Comparison of ENCODE assay signal across 20 cellular contexts in the genomic region with DNA sequence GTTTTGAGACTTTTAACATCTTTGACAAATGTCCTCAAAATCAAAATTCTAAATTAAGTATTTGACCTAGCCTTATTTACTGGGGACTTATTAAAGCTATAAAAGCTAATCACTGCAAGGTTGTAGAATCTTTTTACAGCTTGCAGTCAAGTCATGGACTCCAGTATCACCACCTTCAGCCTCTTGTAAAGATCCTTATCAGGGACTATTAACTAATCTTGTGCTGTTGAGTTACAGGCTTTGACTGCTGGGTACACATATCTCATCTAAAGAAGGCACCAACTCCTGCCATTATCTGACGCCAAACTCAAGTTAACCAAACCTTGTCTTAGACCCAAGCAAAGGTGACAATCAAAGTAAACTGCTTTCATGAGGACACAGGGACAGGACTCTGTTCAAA.
DNase-seq lines count a peak whose midpoint lies in the region; ATAC-seq and TF ChIP-seq lines count a peak whose summit lies in the region.
"Had no signal": no experiment of that assay in that cellular context is flagged by ENCODE, and none has a peak within 500 bp of the region (broad histone marks: within the 10 kb centered on the region; RNA-seq: fewer than 3 reads in every experiment).

No MANE protein-coding gene starts in this region.

- no peak overlapping the region for H3K23ac ChIP-seq in mesendoderm (ENCODE audit: low read length)
- H3K23ac ChIP-seq in trophoblast cell (ENCODE audit: low read length), result no peak overlapping the region

- no peak overlapping the region for H4K91ac ChIP-seq in trophoblast cell (ENCODE audit: low read depth, low read length)

- peaks cover 3% of the 10 kb centered on the region for H3K4me1 ChIP-seq in mesendoderm (ENCODE audit: control insufficient read depth, low read depth, low read length)
- peaks cover 0 to 2% of the 10 kb centered on the region in 2 experiments for H3K4me1 ChIP-seq in trophoblast cell (ENCODE audit: control insufficient read depth in 1 of 2, insufficient read depth in 2 of 2, low read length in 2 of 2)
- H3K4me1 ChIP-seq: BLaER1 treated with 17β-estradiol and CSF1 and Interleukin-3, amounts not matched to agents 10 nM and 100 nM; HAP-1 had no signal

- no CpG with 5 or more reads among the region's 1 CpG for WGBS in mesendoderm (ENCODE audit: extremely low coverage, insufficient coverage, low lambda C conversion rate)
- no CpG with 5 or more reads among the region's 1 CpG for WGBS in trophoblast cell (ENCODE audit: extremely low coverage, insufficient coverage, insufficient read length)

- no peak for ATAC-seq in GM18867 (IDR thresholded peaks at IDR 0.05; ENCODE audit: unreplicated experiment)
- ATAC-seq: A549; CD8-positive, alpha-beta T cell; GM12878 had no signal

- no peak overlapping the region for H4K8ac ChIP-seq in mesendoderm (ENCODE audit: low read depth, low read length)
- no peak overlapping the region for H4K8ac ChIP-seq in trophoblast cell (ENCODE audit: low read depth, low read length)

- no peak overlapping the region for H2BK12ac ChIP-seq in trophoblast cell (ENCODE audit: low read length)

- H2BK5ac ChIP-seq in mesendoderm (ENCODE audit: low read length), result no peak overlapping the region
- H2BK5ac ChIP-seq in trophoblast cell (ENCODE audit: low read depth, low read length, poor library complexity), result no peak overlapping the region

- no peak overlapping the region for H3K27ac ChIP-seq in mesendoderm (ENCODE audit: low read depth, low read length)
- H3K27ac ChIP-seq in trophoblast cell (ENCODE audit: low read depth, low read length), result no peak overlapping the region
- H3K27ac ChIP-seq: 22Rv1; A549; BLaER1 treated with 17β-estradiol and CSF1 and Interleukin-3, amounts not matched to agents 10 nM and 100 nM; GM23248; HL-60 had no signal

- DNase-seq in activated CD4-positive, alpha-beta T cell treated with anti-CD3 and anti-CD28 coated beads, Interleukin-2, amount 10 ng/mL, durations not matched to agents 24 days and 14 days, result peak; percentile 20
- no peak for DNase-seq in activated CD4-positive, alpha-beta T cell treated with anti-CD3 and anti-CD28 coated beads for 1 hour
- peak; percentile 51 for DNase-seq in fibroblast of villous mesenchyme (ENCODE audit: low read depth)
- peak; percentile 12 for DNase-seq in mesendoderm
- no peak for DNase-seq in trophoblast cell
- DNase-seq in stimulated activated CD4-positive, alpha-beta T cell treated with anti-CD3 and anti-CD28 coated beads, Interleukin-4, amount 100 ng/mL, for 1 hour, result no peak
- DNase-seq: Calu3; CD8-positive, alpha-beta T cell; DMS79 treated with DMSO at 0.1 percent for 48 hours; EL; GM23248 had no signal

- H2BK15ac ChIP-seq in mesendoderm (replicated peaks; ENCODE audit: low read depth), result no peak overlapping the region

- H3K79me1 ChIP-seq in mesendoderm (ENCODE audit: low read length), result no peaks in the 10 kb centered on the region
- H3K79me1 ChIP-seq in trophoblast cell (ENCODE audit: low read length), result no peaks in the 10 kb centered on the region

- H3K79me2 ChIP-seq in mesendoderm (ENCODE audit: control insufficient read depth, insufficient read depth, low read length) (no peaks in the 10 kb centered on the region), trophoblast cell (ENCODE audit: control insufficient read depth, insufficient read depth, low read length, poor library complexity) (no peaks in the 10 kb centered on the region)

- H3K36me3 Mint-ChIP-seq in activated CD4-positive, alpha-beta T cell treated with anti-CD3 and anti-CD28 coated beads, Interleukin-2, amount 10 ng/mL, durations not matched to agents 24 days and 14 days (ENCODE audit: low read depth), result no peaks in the 10 kb centered on the region
- H3K36me3 Mint-ChIP-seq: CD8-positive, alpha-beta T cell; IgD-negative memory B cell had no signal

- H3K14ac ChIP-seq in trophoblast cell (ENCODE audit: low read length), result no peak overlapping the region

- H2AFZ ChIP-seq in trophoblast cell (ENCODE audit: insufficient read depth, low read length, poor library complexity), result no peak overlapping the region
- H2AFZ ChIP-seq: GM23248 had no signal

- H2AK5ac ChIP-seq in mesendoderm (ENCODE audit: low read length), result no peak overlapping the region
- no peak overlapping the region for H2AK5ac ChIP-seq in trophoblast cell (ENCODE audit: low read length)

- H4K12ac ChIP-seq in trophoblast cell (ENCODE audit: low read depth, low read length), result no peak overlapping the region

- no peaks in the 10 kb centered on the region for H3K9me3 ChIP-seq in trophoblast cell (ENCODE audit: insufficient read depth, low read depth, low read length)
- H3K9me3 ChIP-seq: A549, HAP-1 had no signal

- no peak for TF ChIP-seq CTCF in fibroblast of villous mesenchyme (IDR thresholded peaks at IDR 0.05; ENCODE audit: insufficient read depth, low read depth, low read length)

- no peak overlapping the region for H3K27ac Mint-ChIP-seq in activated CD4-positive, alpha-beta T cell treated with anti-CD3 and anti-CD28 coated beads, Interleukin-2, amount 10 ng/mL, durations not matched to agents 24 days and 14 days
- H3K27ac Mint-ChIP-seq: B cell; CD8-positive, alpha-beta T cell; IgD-negative memory B cell had no signal

- H3K27me3 Mint-ChIP-seq in activated CD4-positive, alpha-beta T cell treated with anti-CD3 and anti-CD28 coated beads, Interleukin-2, amount 10 ng/mL, durations not matched to agents 24 days and 14 days, result no peaks in the 10 kb centered on the region
- H3K27me3 Mint-ChIP-seq: B cell, IgD-negative memory B cell had no signal

- no peaks in the 10 kb centered on the region for H3K4me1 Mint-ChIP-seq in activated CD4-positive, alpha-beta T cell treated with anti-CD3 and anti-CD28 coated beads, Interleukin-2, amount 10 ng/mL, durations not matched to agents 24 days and 14 days
- H3K4me1 Mint-ChIP-seq: B cell, IgD-negative memory B cell had no signal

- no peaks in the 10 kb centered on the region for H3K27me3 ChIP-seq in mesendoderm (ENCODE audit: insufficient read depth, low read length, poor library complexity)
- no peaks in the 10 kb centered on the region for H3K27me3 ChIP-seq in trophoblast cell (ENCODE audit: insufficient read depth, low read length)
- H3K27me3 ChIP-seq: BLaER1 treated with 17β-estradiol and CSF1 and Interleukin-3, amounts not matched to agents 10 nM and 100 nM had no signal

- intact Hi-C loops in activated CD4-positive, alpha-beta T cell treated with anti-CD3 and anti-CD28 coated beads, Interleukin-2, amount 10 ng/mL, durations not matched to agents 24 days and 14 days (cut with micrococcal nuclease), result no loop called here

- no peak overlapping the region for H3K4me2 ChIP-seq in mesendoderm (ENCODE audit: low read length)
- no peak overlapping the region for H3K4me2 ChIP-seq in trophoblast cell (ENCODE audit: low read length)
- H3K4me2 ChIP-seq: A549; BLaER1 treated with 17β-estradiol and CSF1 and Interleukin-3, amounts not matched to agents 10 nM and 100 nM had no signal

- H3K18ac ChIP-seq in mesendoderm (ENCODE audit: low read length), result no peak overlapping the region
- no peak overlapping the region for H3K18ac ChIP-seq in trophoblast cell (ENCODE audit: low read length)

- no peak overlapping the region for H3K4me3 Mint-ChIP-seq in activated CD4-positive, alpha-beta T cell treated with anti-CD3 and anti-CD28 coated beads, Interleukin-2, amount 10 ng/mL, durations not matched to agents 24 days and 14 days
- H3K4me3 Mint-ChIP-seq: B cell; CD8-positive, alpha-beta T cell; IgD-negative memory B cell had no signal

- no peak overlapping the region for H4K5ac ChIP-seq in mesendoderm (ENCODE audit: low read length)

- H3K4me3 ChIP-seq in fibroblast of villous mesenchyme (ENCODE audit: low read depth, low read length) (no peak overlapping the region), mesendoderm (ENCODE audit: low read length) (no peak overlapping the region), trophoblast cell (ENCODE audit: low read depth, low read length) (no peak overlapping the region)
- H3K4me3 ChIP-seq: A549; BLaER1 treated with 17β-estradiol and CSF1 and Interleukin-3, amounts not matched to agents 10 nM and 100 nM; GM12878; GM23248; HAP-1 had no signal

- H3K4ac ChIP-seq in mesendoderm (ENCODE audit: low read depth, low read length) (no peak overlapping the region), trophoblast cell (ENCODE audit: low read depth, low read length) (no peak overlapping the region)

- H3K36me3 ChIP-seq in mesendoderm (ENCODE audit: control insufficient read depth, insufficient read depth, low read length) (no peaks in the 10 kb centered on the region), trophoblast cell (ENCODE audit: control insufficient read depth in 1 of 2, insufficient read depth in 2 of 2, low read length in 2 of 2) (no peaks in the 10 kb centered on the region)
- H3K36me3 ChIP-seq: BLaER1 treated with 17β-estradiol and CSF1 and Interleukin-3, amounts not matched to agents 10 nM and 100 nM; HAP-1 had no signal

- H3K56ac ChIP-seq in mesendoderm (ENCODE audit: low read length), result no peak overlapping the region

- no peak overlapping the region for H3K9ac ChIP-seq in mesendoderm (ENCODE audit: low read length)
- H3K9ac ChIP-seq in trophoblast cell (ENCODE audit: low read length), result no peak overlapping the region
- H3K9ac ChIP-seq: BLaER1 treated with 17β-estradiol and CSF1 and Interleukin-3, amounts not matched to agents 10 nM and 100 nM; GM23248 had no signal

- H2BK120ac ChIP-seq in mesendoderm (ENCODE audit: low read depth, low read length) (no peak overlapping the region), trophoblast cell (ENCODE audit: insufficient read depth, low read length, poor library complexity) (no peak overlapping the region)

- peaks cover 6% of the 10 kb centered on the region for H3K9me3 Mint-ChIP-seq in activated CD4-positive, alpha-beta T cell treated with anti-CD3 and anti-CD28 coated beads, Interleukin-2, amount 10 ng/mL, durations not matched to agents 24 days and 14 days

Comparison
In these comparisons a context has a peak if more than half of its experiments do, and no peak if none do; other contexts are left out.
1. DNase-seq: peak in activated CD4-positive, alpha-beta T cell treated with anti-CD3 and anti-CD28 coated beads, Interleukin-2, amount 10 ng/mL, durations not matched to agents 24 days and 14 days (single experiment), fibroblast of villous mesenchyme (single experiment) and mesendoderm (single experiment); none in activated CD4-positive, alpha-beta T cell treated with anti-CD3 and anti-CD28 coated beads for 1 hour (single experiment), trophoblast cell (0 of 2) and stimulated activated CD4-positive, alpha-beta T cell treated with anti-CD3 and anti-CD28 coated beads, Interleukin-4, amount 100 ng/mL, for 1 hour (single experiment).